In genomic region chr9:37079370-37080164, GRCh38 we compare ENCODE assay signal across 8 cellular contexts. TPM values are rescaled to one million over a fixed set of nuclear protein-coding genes. Genes with fewer than 3 reads are reported as not detected.
DNase-seq lines count a peak whose midpoint lies in the region; ATAC-seq lines count a peak whose summit lies in the region.

No MANE protein-coding gene starts in this region.

- peak overlapping the region; percentile 93 for H3K27ac ChIP-seq in BLaER1

- H3K27me3 Mint-ChIP-seq in activated CD4-positive, alpha-beta T cell treated with anti-CD3 and anti-CD28 coated beads, Interleukin-2, amount 10 ng/mL, durations not matched to agents 7 days and 5 days = peaks cover 10% of the 10 kb centered on the region

- POLR2A ChIA-PET in activated CD4-positive, alpha-beta T cell treated with anti-CD3 and anti-CD28 coated beads, Interleukin-2, amount 10 ng/mL, durations not matched to agents 7 days and 5 days (lab: Charles Lee) = interaction anchor here (0.7 to 0.9 kb wide), 2 partner anchors 41 to 205 kb away, joined by 3 to 4 read pairs; partner anchors contain the start of gene ZCCHC7

- peak; percentile 97 for DNase-seq in NCI-H526 treated with DMSO at 0.1 percent for 48 hours (lab: John Stamatoyannopoulos, UW)
- DNase-seq in activated CD4-positive, alpha-beta T cell treated with anti-CD3 and anti-CD28 coated beads, Interleukin-2, amount 10 ng/mL, durations not matched to agents 7 days and 5 days = peak; percentile 95
- peak; percentile 17 for DNase-seq in cortex of kidney (lab: John Stamatoyannopoulos, UW)
- peak; percentile 95 for DNase-seq in left colon
- peak; percentile 82 to 86 for DNase-seq in stimulated activated CD4-positive, alpha-beta T cell treated with anti-CD3 and anti-CD28 coated beads, Interleukin-1b, Interleukin-23, amount 100 ng/mL, for 4 hours (ENCODE audit: low read depth in 2 of 2)

- H3K9me3 ChIP-seq in BLaER1 = peaks cover 7% of the 10 kb centered on the region; the same call in 1 of the 2 replicates

- peaks cover 3% of the 10 kb centered on the region for H3K9me3 Mint-ChIP-seq in activated CD4-positive, alpha-beta T cell treated with anti-CD3 and anti-CD28 coated beads, Interleukin-2, amount 10 ng/mL, durations not matched to agents 7 days and 5 days

- peak; percentile 88 for ATAC-seq in GM19328 (IDR thresholded peaks at IDR 0.05; ENCODE audit: unreplicated experiment)
- ATAC-seq in HG03469 (IDR thresholded peaks at IDR 0.05; ENCODE audit: unreplicated experiment) = peak; percentile 55
- peak; percentile 97 for ATAC-seq in left colon

- no peaks in the 10 kb centered on the region for H3K27me3 ChIP-seq in BLaER1

- H3K36me3 ChIP-seq in BLaER1 = peaks cover 6% of the 10 kb centered on the region; the same call in 1 of the 2 replicates

- peak overlapping the region; percentile 93 for H3K4me3 ChIP-seq in BLaER1

- peaks cover 36% of the 10 kb centered on the region for H4K20me1 ChIP-seq in BLaER1

- H3K9ac ChIP-seq in BLaER1 = peak overlapping the region; percentile 94

- peaks cover 18% of the 10 kb centered on the region for H3K36me3 Mint-ChIP-seq in activated CD4-positive, alpha-beta T cell treated with anti-CD3 and anti-CD28 coated beads, Interleukin-2, amount 10 ng/mL, durations not matched to agents 7 days and 5 days (ENCODE audit: low read depth)

- peak overlapping the region; percentile 96 for H3K27ac Mint-ChIP-seq in activated CD4-positive, alpha-beta T cell treated with anti-CD3 and anti-CD28 coated beads, Interleukin-2, amount 10 ng/mL, durations not matched to agents 7 days and 5 days

- peak overlapping the region; percentile 88 for H3K4me3 Mint-ChIP-seq in activated CD4-positive, alpha-beta T cell treated with anti-CD3 and anti-CD28 coated beads, Interleukin-2, amount 10 ng/mL, durations not matched to agents 7 days and 5 days

- CTCF ChIA-PET in activated CD4-positive, alpha-beta T cell treated with anti-CD3 and anti-CD28 coated beads, Interleukin-2, amount 10 ng/mL, durations not matched to agents 7 days and 5 days (lab: Charles Lee) = interaction anchor here (0.6 to 1.7 kb wide), 5 partner anchors 11 to 59 kb away, joined by 3 read pairs; partner anchors contain the start of gene ZCCHC7

- H3K4me1 Mint-ChIP-seq in activated CD4-positive, alpha-beta T cell treated with anti-CD3 and anti-CD28 coated beads, Interleukin-2, amount 10 ng/mL, durations not matched to agents 7 days and 5 days = peaks cover 37% of the 10 kb centered on the region

- H3K4me1 ChIP-seq in BLaER1 = peaks cover 49% of the 10 kb centered on the region

- peak overlapping the region; percentile 90 for H3K4me2 ChIP-seq in BLaER1

- intact Hi-C loops in left colon (cut with DNase I, micrococcal nuclease) = no loop called here

RNA-seq across cellular contexts. Expression of gene ZCCHC7, which starts 40.8 kb away (rescaled TPM):
- total RNA-seq in activated CD4-positive, alpha-beta T cell treated with anti-CD3 and anti-CD28 coated beads, Interleukin-2, amount 10 ng/mL, durations not matched to agents 7 days and 5 days = 10 to 100 TPM; 22.2 to 24.8 TPM
- 10 to 100 TPM; 16.1 to 19.1 TPM for total RNA-seq in left colon

RNA-seq across cellular contexts. Expression of gene PAX5, which starts 45.5 kb away (rescaled TPM):
- under 1 TPM; 0.10 to 0.12 TPM for total RNA-seq in activated CD4-positive, alpha-beta T cell treated with anti-CD3 and anti-CD28 coated beads, Interleukin-2, amount 10 ng/mL, durations not matched to agents 7 days and 5 days
- under 1 TPM; 0.46 to 0.59 TPM for total RNA-seq in left colon

Comparison
In these comparisons a context has a peak if more than half of its experiments do, and no peak if none do; other contexts are left out.
1. Peak in every context shown above with its lines: DNase-seq, ATAC-seq, H3K4me3 ChIP-seq and H3K27ac ChIP-seq.
2. DNase-seq: peak in every context shown above with its lines; median percentile 97 in NCI-H526 treated with DMSO at 0.1 percent for 48 hours; 95 in activated CD4-positive, alpha-beta T cell treated with anti-CD3 and anti-CD28 coated beads, Interleukin-2, amount 10 ng/mL, durations not matched to agents 7 days and 5 days; 95 in left colon; 84 in stimulated activated CD4-positive, alpha-beta T cell treated with anti-CD3 and anti-CD28 coated beads, Interleukin-1b, Interleukin-23, amount 100 ng/mL, for 4 hours; 17 in cortex of kidney.